In the genomic region with DNA sequence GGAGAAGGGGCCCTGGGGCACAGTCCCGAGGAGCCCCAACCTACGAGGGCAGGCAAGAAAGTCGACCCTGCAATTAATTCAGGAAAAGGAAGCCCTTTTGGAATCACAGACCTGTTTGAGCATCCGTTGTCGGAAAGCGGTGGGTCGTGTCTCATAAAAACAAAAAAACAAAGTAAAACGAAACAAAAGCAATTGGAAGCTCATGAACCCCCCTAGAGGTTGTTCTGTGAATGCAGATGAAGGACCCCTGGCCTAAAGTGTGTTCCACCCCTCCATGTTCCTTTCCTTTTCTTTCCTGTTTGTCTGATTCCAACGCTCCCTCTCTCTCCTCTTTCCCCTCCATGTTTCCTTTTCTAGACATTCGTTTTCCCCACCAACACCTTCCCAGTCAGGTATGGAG, we compare ENCODE assay signal across 8 cellular contexts.
A peak's percentile ranks its signal among the peaks of the same experiment; 100 is the strongest.
DNase-seq lines count a peak whose midpoint lies in the region; ATAC-seq and TF ChIP-seq lines count a peak whose summit lies in the region.

No MANE protein-coding gene starts in this region.

- in situ Hi-C loops in KBM-7 (cut with MboI; ENCODE audit: low pct_unique_long_range_greater_than_20kb, low sequenced_read_pairs) = no loop called here

- intact Hi-C loops in breast epithelium (cut with DNase I; ENCODE audit: low total_unique reads) (no loop called here), uterus (cut with DNase I; ENCODE audit: low total_unique reads) (no loop called here), psoas muscle (cut with DNase I) (no loop called here)

- H3K4me1 ChIP-seq in breast epithelium (peaks cover 0 to 5% of the 10 kb centered on the region in 2 donors), uterus (peaks cover 13 to 24% of the 10 kb centered on the region in 2 donors), psoas muscle (no peaks in the 10 kb centered on the region)

- no peaks in the 10 kb centered on the region for H3K36me3 Mint-ChIP-seq in nephron progenitor cell (ENCODE audit: low read depth)

- TF ChIP-seq CTCF in breast epithelium (IDR thresholded peaks at IDR 0.05) (no peak), nephron progenitor cell (IDR thresholded peaks at IDR 0.05) (peak; percentile 56), uterus (IDR thresholded peaks at IDR 0.05) (peak in 2 of 4 experiments; percentile 16 to 44), psoas muscle (IDR thresholded peaks at IDR 0.05) (no peak)

- ATAC-seq in GM21723 (IDR thresholded peaks at IDR 0.05; ENCODE audit: unreplicated experiment) (no peak), psoas muscle (no peak)

- H3K27me3 Mint-ChIP-seq in nephron progenitor cell (ENCODE audit: low read depth, poor library complexity) = peaks cover 17% of the 10 kb centered on the region

- DNase-seq in DMS53 (lab: John Stamatoyannopoulos, UW) (peak; percentile 26), DMS53 treated with DMSO at 0.1 percent for 48 hours (lab: John Stamatoyannopoulos, UW; ENCODE audit: unreplicated experiment) (no peak), KBM-7 (peak; percentile 7), breast epithelium (ENCODE audit: low spot score in 2 of 2) (no peak), nephron progenitor cell (no peak), uterus (no peak), psoas muscle (no peak)

- H3K4me3 Mint-ChIP-seq in nephron progenitor cell = no peak overlapping the region

- H3K9me3 Mint-ChIP-seq in nephron progenitor cell = no peaks in the 10 kb centered on the region

- H3K9me3 ChIP-seq in breast epithelium = no peaks in the 10 kb centered on the region
- H3K9me3 ChIP-seq in uterus = no peaks in the 10 kb centered on the region
- no peaks in the 10 kb centered on the region for H3K9me3 ChIP-seq in psoas muscle

- TF ChIP-seq POLR2A in breast epithelium (IDR thresholded peaks at IDR 0.05) = no peak
- no peak for TF ChIP-seq POLR2A in uterus (IDR thresholded peaks at IDR 0.05)

- peaks cover 71% of the 10 kb centered on the region for H3K4me1 Mint-ChIP-seq in nephron progenitor cell

- H3K4me3 ChIP-seq in breast epithelium (peak overlapping the region; percentile 18 to 56 (median 29)), uterus (peak overlapping the region in 1 of 2 donors; percentile 15), psoas muscle (no peak overlapping the region)

- H3K27ac ChIP-seq in breast epithelium (no peak overlapping the region), uterus (peak overlapping the region in 1 of 2 donors; percentile 26), psoas muscle (no peak overlapping the region)

- H3K36me3 ChIP-seq in breast epithelium = no peaks in the 10 kb centered on the region
- no peaks in the 10 kb centered on the region for H3K36me3 ChIP-seq in uterus
- no peaks in the 10 kb centered on the region for H3K36me3 ChIP-seq in psoas muscle (ENCODE audit: insufficient read depth in 1 of 2, low read depth in 1 of 2)

- WGBS in psoas muscle, 3 donors = 36 to 50% (median 49%) methylated on average over 10 of the region's 10 CpGs

- H3K27me3 ChIP-seq in breast epithelium = no peaks in the 10 kb centered on the region
- H3K27me3 ChIP-seq in uterus = no peaks in the 10 kb centered on the region
- H3K27me3 ChIP-seq in psoas muscle (ENCODE audit: insufficient read depth in 3 of 3, low read length in 2 of 3) = peaks cover 2 to 47% (median 5%) of the 10 kb centered on the region in 3 donors

- no peak overlapping the region for H3K27ac Mint-ChIP-seq in nephron progenitor cell

Comparison
In these comparisons a context has a peak if more than half of its experiments do, and no peak if none do; other contexts are left out.
1. DNase-seq: peak in DMS53 (single experiment) and KBM-7 (single experiment); none in DMS53 treated with DMSO at 0.1 percent for 48 hours (single experiment), breast epithelium (0 of 2), nephron progenitor cell (single experiment), uterus (0 of 2) and psoas muscle (0 of 2).